Comparison of ENCODE assay signal across 18 cellular contexts in genomic region chr15:90599639-90600038, GRCh38.
DNase-seq lines count a peak whose midpoint lies in the region; ATAC-seq and TF ChIP-seq lines count a peak whose summit lies in the region.
"Had no signal": no experiment of that assay in that cellular context is flagged by ENCODE, and none has a peak within 500 bp of the region (broad histone marks: within the 10 kb centered on the region; RNA-seq: fewer than 3 reads in every experiment).

No MANE protein-coding gene starts in this region.

- no peaks in the 10 kb centered on the region for H3K9me3 ChIP-seq in effector memory CD4-positive, alpha-beta T cell (ENCODE audit: control insufficient read depth, low read length)
- no peaks in the 10 kb centered on the region for H3K9me3 ChIP-seq in stomach
- H3K9me3 ChIP-seq: left lung, spleen, suprapubic skin had no signal

- H3K27me3 ChIP-seq in effector memory CD4-positive, alpha-beta T cell (replicated peaks; ENCODE audit: control insufficient read depth, insufficient read depth, low read length, poor library complexity, severe bottlenecking) = no peaks in the 10 kb centered on the region
- H3K27me3 ChIP-seq in stomach = no peaks in the 10 kb centered on the region
- H3K27me3 ChIP-seq: left lung, spleen, suprapubic skin had no signal

- WGBS in stomach, 5 donors = 70 to 84% (median 77%) methylated on average over 6 of the region's 6 CpGs

- H3K4me1 Mint-ChIP-seq in stimulated activated naive CD8-positive, alpha-beta T cell treated with anti-CD3 and anti-CD28 coated beads, Interleukin-15, Interleukin-2, amounts not matched to agents 100 ng/mL and 50 ng/mL, for 24 hours (ENCODE audit: low read depth) = peaks cover 74% of the 10 kb centered on the region
- peaks cover 77% of the 10 kb centered on the region for H3K4me1 Mint-ChIP-seq in activated B cell treated with CpG ODN at 0.5 μM for 24 hours

- TF ChIP-seq CTCF in activated B cell treated with CpG ODN at 0.5 μM for 24 hours (IDR thresholded peaks at IDR 0.05) (no peak), stomach (IDR thresholded peaks at IDR 0.05) (no peak)

- no peak for TF ChIP-seq EP300 in stomach (IDR thresholded peaks at IDR 0.05)

- no peak for DNase-seq in stimulated activated naive CD8-positive, alpha-beta T cell treated with anti-CD3 and anti-CD28 coated beads, Interleukin-15, Interleukin-2, amounts not matched to agents 100 U/mL and 50 U/mL, for 24 hours
- DNase-seq in activated B cell treated with CpG ODN at 0.5 μM for 24 hours = no peak
- no peak for DNase-seq in effector memory CD4-positive, alpha-beta T cell
- no peak for DNase-seq in stomach
- no peak for DNase-seq in T1000 (lab: John Stamatoyannopoulos, UW)
- no peak for DNase-seq in NCI-H526 treated with DMSO at 0.1 percent for 48 hours (lab: John Stamatoyannopoulos, UW)
- DNase-seq: activated gamma-delta T cell treated with Interleukin-2 at 50 U/mL for 16 hours; EL; left lung; MV-4-11; NCI-H187 treated with DMSO at 0.1 percent for 48 hours; NK-92 treated with Interleukin-12 subunit alpha and Interleukin-12 subunit beta, amount 100 ng/mL, for 24 hours; retina; spleen; stimulated activated CD4-positive, alpha-beta T cell treated with anti-CD3 and anti-CD28 coated beads, Interleukin-4, amount 100 ng/mL, for 4 hours had no signal

- POLR2A ChIA-PET in activated B cell treated with CpG ODN at 0.5 μM for 24 hours (lab: Charles Lee) = interaction anchor here (0.6 to 2.2 kb wide), 4 partner anchors 76 to 335 kb away, joined by 3 to 7 read pairs (median 3); partner anchors contain the start of genes IQGAP1 and UNC45A

- peaks cover 39% of the 10 kb centered on the region for H3K36me3 Mint-ChIP-seq in stimulated activated naive CD8-positive, alpha-beta T cell treated with anti-CD3 and anti-CD28 coated beads, Interleukin-15, Interleukin-2, amounts not matched to agents 100 ng/mL and 50 ng/mL, for 24 hours (ENCODE audit: low read depth)
- peaks cover 13% of the 10 kb centered on the region for H3K36me3 Mint-ChIP-seq in activated B cell treated with CpG ODN at 0.5 μM for 24 hours (ENCODE audit: low read depth)

- no peak for TF ChIP-seq POLR2A in stomach (IDR thresholded peaks at IDR 0.05)

- H3K4me1 ChIP-seq in effector memory CD4-positive, alpha-beta T cell (ENCODE audit: control insufficient read depth, insufficient read depth, low read length, poor library complexity, severe bottlenecking) = peaks cover 41% of the 10 kb centered on the region
- peaks cover 37 to 49% (median 44%) of the 10 kb centered on the region in 4 donors for H3K4me1 ChIP-seq in stomach

- no peaks in the 10 kb centered on the region for H3K9me3 Mint-ChIP-seq in stimulated activated naive CD8-positive, alpha-beta T cell treated with anti-CD3 and anti-CD28 coated beads, Interleukin-15, Interleukin-2, amounts not matched to agents 100 ng/mL and 50 ng/mL, for 24 hours
- no peaks in the 10 kb centered on the region for H3K9me3 Mint-ChIP-seq in activated B cell treated with CpG ODN at 0.5 μM for 24 hours

- peaks cover 7% of the 10 kb centered on the region for H3K36me3 ChIP-seq in effector memory CD4-positive, alpha-beta T cell (ENCODE audit: control insufficient read depth, insufficient read depth, low read length)
- peaks cover 0 to 25% (median 11%) of the 10 kb centered on the region in 4 donors for H3K36me3 ChIP-seq in stomach

- no peak overlapping the region for H3K4me3 Mint-ChIP-seq in stimulated activated naive CD8-positive, alpha-beta T cell treated with anti-CD3 and anti-CD28 coated beads, Interleukin-15, Interleukin-2, amounts not matched to agents 100 ng/mL and 50 ng/mL, for 24 hours
- H3K4me3 Mint-ChIP-seq in activated B cell treated with CpG ODN at 0.5 μM for 24 hours = no peak overlapping the region

- peak overlapping the region; percentile 5 for H3K27ac ChIP-seq in effector memory CD4-positive, alpha-beta T cell (ENCODE audit: insufficient read depth, low read length, poor library complexity, severe bottlenecking)
- no peak overlapping the region for H3K27ac ChIP-seq in stomach
- H3K27ac ChIP-seq: RWPE1, suprapubic skin had no signal

- peak overlapping the region; percentile 73 for H3K27ac Mint-ChIP-seq in stimulated activated naive CD8-positive, alpha-beta T cell treated with anti-CD3 and anti-CD28 coated beads, Interleukin-15, Interleukin-2, amounts not matched to agents 100 ng/mL and 50 ng/mL, for 24 hours
- H3K27ac Mint-ChIP-seq in activated B cell treated with CpG ODN at 0.5 μM for 24 hours = peak overlapping the region; percentile 98

- H3K4me3 ChIP-seq in effector memory CD4-positive, alpha-beta T cell (ENCODE audit: insufficient read depth, low read depth, low read length, poor library complexity, severe bottlenecking) = no peak overlapping the region
- H3K4me3 ChIP-seq in stomach = no peak overlapping the region
- H3K4me3 ChIP-seq: left lung, spleen, suprapubic skin had no signal

- intact Hi-C loops in activated B cell treated with CpG ODN at 0.5 μM for 24 hours (cut with micrococcal nuclease) = loop anchor here (5.0 to 10.0 kb wide), 3 partner anchors 107 to 215 kb away; partner anchors contain the start of gene IQGAP1
- intact Hi-C loops in stomach (cut with DNase I; ENCODE audit: low total_unique reads) = no loop called here

- CTCF ChIA-PET in activated B cell treated with CpG ODN at 0.5 μM for 24 hours (lab: Charles Lee) = no interaction called here

- H3K27me3 Mint-ChIP-seq in stimulated activated naive CD8-positive, alpha-beta T cell treated with anti-CD3 and anti-CD28 coated beads, Interleukin-15, Interleukin-2, amounts not matched to agents 100 ng/mL and 50 ng/mL, for 24 hours = no peaks in the 10 kb centered on the region
- H3K27me3 Mint-ChIP-seq in activated B cell treated with CpG ODN at 0.5 μM for 24 hours = no peaks in the 10 kb centered on the region

- ATAC-seq in stimulated activated naive CD8-positive, alpha-beta T cell treated with anti-CD3 and anti-CD28 coated beads, Interleukin-15, Interleukin-2, amounts not matched to agents 100 U/mL and 50 U/mL, for 24 hours = no peak
- ATAC-seq in activated B cell treated with CpG ODN at 0.5 μM for 24 hours (ENCODE audit: low read depth) = no peak
- ATAC-seq: left lung had no signal
